Comparison of ENCODE assay signal across 23 cellular contexts in genomic region chr11:120633630-120634374, GRCh38.
DNase-seq lines count a peak whose midpoint lies in the region; ATAC-seq and TF ChIP-seq lines count a peak whose summit lies in the region.
"Had no signal": no experiment of that assay in that cellular context is flagged by ENCODE, and none has a peak within 500 bp of the region (broad histone marks: within the 10 kb centered on the region; RNA-seq: fewer than 3 reads in every experiment).

No MANE protein-coding gene starts in this region.

- H3K4me3 ChIP-seq in HEK293 (ENCODE audit: low read depth, low read length) = no peak overlapping the region
- H3K4me3 ChIP-seq in neural progenitor cell = no peak overlapping the region
- H3K4me3 ChIP-seq: K562, MG63 had no signal

- H3K79me2 ChIP-seq in neural progenitor cell (ENCODE audit: low read depth) = no peaks in the 10 kb centered on the region

- no peaks in the 10 kb centered on the region for H3F3A ChIP-seq in neural progenitor cell (ENCODE audit: low read depth)

- H3K4me1 Mint-ChIP-seq in neural progenitor cell = peaks cover 49% of the 10 kb centered on the region
- H3K4me1 Mint-ChIP-seq: CD4-positive, CD25-positive, alpha-beta regulatory T cell had no signal

- H3K4me1 ChIP-seq in HEK293 (ENCODE audit: control insufficient read depth, insufficient read depth, low read length) (no peaks in the 10 kb centered on the region), neural progenitor cell (peaks cover 10% of the 10 kb centered on the region)

- H3K9ac ChIP-seq in neural progenitor cell = no peak overlapping the region

- POLR2A ChIA-PET in HEK293 (lab: Yijun Ruan, JAX) = no interaction called here

- no peaks in the 10 kb centered on the region for H4K20me1 ChIP-seq in neural progenitor cell (ENCODE audit: low read depth)

- no peak overlapping the region for H3K27ac Mint-ChIP-seq in neural progenitor cell
- H3K27ac Mint-ChIP-seq: CD4-positive, CD25-positive, alpha-beta regulatory T cell; HFFc6 had no signal

- H3K36me3 ChIP-seq in HEK293 (ENCODE audit: control insufficient read depth in 2 of 2, insufficient read depth in 1 of 2, low read length in 2 of 2) = no peaks in the 10 kb centered on the region
- H3K36me3 ChIP-seq in neural progenitor cell = no peaks in the 10 kb centered on the region
- H3K36me3 ChIP-seq: MG63 had no signal

- H3K36me3 Mint-ChIP-seq in neural progenitor cell = no peaks in the 10 kb centered on the region
- H3K36me3 Mint-ChIP-seq: CD4-positive, CD25-positive, alpha-beta regulatory T cell had no signal

- DNase-seq in CMK (ENCODE audit: low read depth) (peak; percentile 76), astrocyte of the hippocampus (ENCODE audit: low read depth, low spot score) (peak; percentile 24), neural progenitor cell (ENCODE audit: low spot score) (no peak)
- DNase-seq: CD4-positive, CD25-positive, alpha-beta regulatory T cell; COR-L47; DND-41; HFFc6; MG63; NCI-H1092 treated with DMSO at 0.1 percent for 48 hours; NCI-H2029 treated with DMSO at 0.1 percent for 48 hours; NCI-H2171 treated with DMSO at 0.1 percent for 48 hours; NCI-H524 treated with DMSO at 0.1 percent for 48 hours; PC-3; RPMI8226; SHP77 treated with DMSO at 0.1 percent for 48 hours; T-helper 1 cell had no signal

- H3K4me3 Mint-ChIP-seq in neural progenitor cell = peak overlapping the region; percentile 55
- H3K4me3 Mint-ChIP-seq: CD4-positive, CD25-positive, alpha-beta regulatory T cell; HFFc6 had no signal

- H3K27me3 ChIP-seq in neural progenitor cell = no peaks in the 10 kb centered on the region
- H3K27me3 ChIP-seq: MG63 had no signal

- no peak for ATAC-seq in GM19351 (IDR thresholded peaks at IDR 0.05; ENCODE audit: unreplicated experiment)
- no peak for ATAC-seq in HG02759 (IDR thresholded peaks at IDR 0.05; ENCODE audit: unreplicated experiment)
- ATAC-seq in GM21423 (IDR thresholded peaks at IDR 0.05; ENCODE audit: unreplicated experiment) = no peak
- ATAC-seq: HepG2, K562, PC-3 had no signal

- TF ChIP-seq CTCF in HEK293 (tag by site-specific recombination; IDR thresholded peaks at IDR 0.05) (no peak), neural progenitor cell (IDR thresholded peaks at IDR 0.05) (no peak)

- no peak overlapping the region for H2AFZ ChIP-seq in neural progenitor cell (replicated peaks)

- H3K27ac ChIP-seq in HEK293 (ENCODE audit: extremely low read depth, low read depth, low read length) (no peak overlapping the region), neural progenitor cell (no peak overlapping the region)
- H3K27ac ChIP-seq: HL-60 had no signal

- H3K27me3 Mint-ChIP-seq in neural progenitor cell (ENCODE audit: insufficient read depth, low read depth) = peaks cover 24% of the 10 kb centered on the region
- H3K27me3 Mint-ChIP-seq: CD4-positive, CD25-positive, alpha-beta regulatory T cell had no signal

- H3K4me2 ChIP-seq in neural progenitor cell = no peak overlapping the region

- CTCF ChIA-PET in HEK293 (lab: Yijun Ruan, JAX) = interaction anchor here (0.6 to 1.2 kb wide), 3 partner anchors 11 to 26 kb away, joined by 3 to 5 read pairs (median 3); no protein-coding TSS in a partner anchor

- no peaks in the 10 kb centered on the region for H3K9me3 Mint-ChIP-seq in neural progenitor cell
- H3K9me3 Mint-ChIP-seq: CD4-positive, CD25-positive, alpha-beta regulatory T cell; HFFc6 had no signal

- H3K9me3 ChIP-seq in HEK293 (ENCODE audit: control insufficient read depth, insufficient read depth, low read depth, low read length) (no peaks in the 10 kb centered on the region), neural progenitor cell (ENCODE audit: low read depth) (no peaks in the 10 kb centered on the region)
- H3K9me3 ChIP-seq: MG63 had no signal

TF ChIP-seq in HEK293, 187 proteins besides CTCF, POLR2A, EP300 and RAD21:
- TF ChIP-seq GLI2 (tag by site-specific recombination; IDR thresholded peaks at IDR 0.05; ENCODE audit: borderline replicate concordance, low read depth) (no peak), ZIC2 (tag by site-specific recombination; IDR thresholded peaks at IDR 0.05) (peak; percentile 62)
